ENCODE assay signal across 18 cellular contexts in the genomic region with DNA sequence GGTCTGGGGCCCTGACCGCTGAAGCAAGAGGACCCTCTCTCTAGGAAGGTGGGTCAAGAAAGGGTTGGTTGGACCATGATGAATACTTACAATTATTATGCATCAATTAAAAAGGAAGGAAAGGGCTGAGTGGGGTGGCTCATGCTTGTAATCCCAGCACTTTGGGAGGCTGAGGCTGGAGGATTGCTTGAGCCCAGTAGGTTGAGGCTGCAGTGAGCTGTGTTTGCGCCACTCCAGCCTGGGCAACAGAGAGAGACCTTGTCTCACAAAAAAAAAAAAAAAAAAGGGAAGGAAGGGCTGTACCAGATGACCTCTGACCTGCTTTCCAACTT. TPM values are rescaled to one million over a fixed set of nuclear protein-coding genes. Genes with fewer than 3 reads are reported as not detected.
DNase-seq lines count a peak whose midpoint lies in the region; ATAC-seq and TF ChIP-seq lines count a peak whose summit lies in the region.
"Had no signal": no experiment of that assay in that cellular context is flagged by ENCODE, and none has a peak within 500 bp of the region (broad histone marks: within the 10 kb centered on the region; RNA-seq: fewer than 3 reads in every experiment).

No MANE protein-coding gene starts in this region.

- H3K4me2 ChIP-seq in neuronal stem cell (ENCODE audit: insufficient read depth, low read length, poor library complexity, severe bottlenecking): no peak overlapping the region

- peak overlapping the region; percentile 67 for H2BK5ac ChIP-seq in neuronal stem cell (ENCODE audit: low read length)

- H3K36me3 ChIP-seq in cardiac muscle cell: no peaks in the 10 kb centered on the region
- H3K36me3 ChIP-seq in ascending aorta: no peaks in the 10 kb centered on the region
- no peaks in the 10 kb centered on the region for H3K36me3 ChIP-seq in neuronal stem cell (replicated peaks in 1 of 2; ENCODE audit: control insufficient read depth in 2 of 2, insufficient read depth in 2 of 2, low read length in 2 of 2)
- H3K36me3 ChIP-seq in aorta (ENCODE audit: control insufficient read depth in 1 of 2, insufficient read depth in 2 of 2, low read length in 1 of 2): no peaks in the 10 kb centered on the region

- H2AK5ac ChIP-seq in neuronal stem cell (ENCODE audit: low read depth, low read length): peak overlapping the region; percentile 89

- peaks cover 3% of the 10 kb centered on the region for H3K27me3 ChIP-seq in cardiac muscle cell
- H3K27me3 ChIP-seq in right cardiac atrium (ENCODE audit: control insufficient read depth, insufficient read depth): no peaks in the 10 kb centered on the region
- H3K27me3 ChIP-seq in ascending aorta: no peaks in the 10 kb centered on the region
- peaks cover 0 to 32% (median 22%) of the 10 kb centered on the region in 3 experiments for H3K27me3 ChIP-seq in neuronal stem cell (ENCODE audit: control insufficient read depth in 3 of 3, insufficient read depth in 3 of 3, low read depth in 1 of 3, low read length in 3 of 3)
- no peaks in the 10 kb centered on the region for H3K27me3 ChIP-seq in aorta (ENCODE audit: control insufficient read depth in 1 of 2, insufficient read depth in 2 of 2, low read length in 1 of 2)

- intact Hi-C loops in right cardiac atrium (cut with DNase I): loop anchor here in 2 of 4 donors (5.0 to 10.0 kb wide), 3 partner anchors 179 to 282 kb away; no protein-coding TSS in a partner anchor
- intact Hi-C loops in ascending aorta (cut with DNase I): loop anchor here (5.0 kb wide), 1 partner anchor 282 kb away; no protein-coding TSS in a partner anchor
- intact Hi-C loops in aorta (cut with DNase I): loop anchor here (2.0 kb wide), 1 partner anchor 217 kb away; a partner anchor contains a TSS

- H3K9me3 ChIP-seq in cardiac muscle cell (ENCODE audit: low read depth) (no peaks in the 10 kb centered on the region), right cardiac atrium (ENCODE audit: control insufficient read depth, low read length) (no peaks in the 10 kb centered on the region), ascending aorta (no peaks in the 10 kb centered on the region), neuronal stem cell (replicated peaks in 1 of 2; ENCODE audit: control insufficient read depth in 2 of 2, insufficient read depth in 1 of 2, low read depth in 1 of 2, low read length in 2 of 2) (no peaks in the 10 kb centered on the region), aorta (ENCODE audit: control insufficient read depth, low read length) (no peaks in the 10 kb centered on the region)
- H3K9me3 ChIP-seq: Caco-2 had no signal

- TF ChIP-seq CTCF in cardiac muscle cell (IDR thresholded peaks at IDR 0.05; ENCODE audit: low read depth, low read length): no peak
- TF ChIP-seq CTCF in ascending aorta (IDR thresholded peaks at IDR 0.05): no peak

- no peak overlapping the region for H4K8ac ChIP-seq in neuronal stem cell (ENCODE audit: low read depth, low read length)

- no peak overlapping the region for H3K23ac ChIP-seq in neuronal stem cell (ENCODE audit: low read depth, low read length, poor library complexity)

- no peak overlapping the region for H4K91ac ChIP-seq in neuronal stem cell (ENCODE audit: low read depth, low read length, poor library complexity)

- H3K4me3 ChIP-seq in cardiac muscle cell (no peak overlapping the region), right cardiac atrium (ENCODE audit: low read length) (no peak overlapping the region), ascending aorta (peak overlapping the region in 1 of 2 donors; percentile 34), neuronal stem cell (ENCODE audit: low read length in 2 of 2) (no peak overlapping the region), aorta (ENCODE audit: low read length in 2 of 2) (no peak overlapping the region)
- H3K4me3 ChIP-seq: GM12878 had no signal

- no peak overlapping the region for H3K9ac ChIP-seq in neuronal stem cell (ENCODE audit: low read depth, low read length, poor library complexity)

- H3K27ac ChIP-seq in cardiac muscle cell: peak overlapping the region; percentile 18
- no peak overlapping the region for H3K27ac ChIP-seq in right cardiac atrium (ENCODE audit: low read length)
- H3K27ac ChIP-seq in ascending aorta: peak overlapping the region; percentile 64 to 81
- H3K27ac ChIP-seq in neuronal stem cell (replicated peaks; ENCODE audit: low read length): no peak overlapping the region
- H3K27ac ChIP-seq in aorta (ENCODE audit: low read depth in 1 of 2, low read length in 2 of 2): no peak overlapping the region

- H3K18ac ChIP-seq in neuronal stem cell (ENCODE audit: low read length): peak overlapping the region; percentile 84

- no peak overlapping the region for H3K14ac ChIP-seq in neuronal stem cell (ENCODE audit: low read length)

- H3K4ac ChIP-seq in neuronal stem cell (ENCODE audit: low read length): no peak overlapping the region

- H2BK15ac ChIP-seq in neuronal stem cell (ENCODE audit: low read length): peak overlapping the region; percentile 14

- H3K4me1 ChIP-seq in cardiac muscle cell (ENCODE audit: low read depth): peaks cover 13% of the 10 kb centered on the region
- H3K4me1 ChIP-seq in right cardiac atrium (ENCODE audit: control insufficient read depth, insufficient read depth, low read length): peaks cover 5% of the 10 kb centered on the region
- H3K4me1 ChIP-seq in ascending aorta: peaks cover 12 to 29% of the 10 kb centered on the region in 2 donors
- peaks cover 15 to 16% of the 10 kb centered on the region in 2 donors for H3K4me1 ChIP-seq in neuronal stem cell (ENCODE audit: control insufficient read depth in 2 of 2, insufficient read depth in 1 of 2, low read depth in 1 of 2, low read length in 2 of 2)
- H3K4me1 ChIP-seq in aorta (ENCODE audit: control insufficient read depth in 1 of 2, insufficient read depth in 2 of 2, low read length in 2 of 2): no peaks in the 10 kb centered on the region

- no peaks in the 10 kb centered on the region for H3K79me1 ChIP-seq in neuronal stem cell (ENCODE audit: low read depth, low read length)

- DNase-seq in cardiac muscle cell (ENCODE audit: low read depth in 1 of 2, low spot score in 1 of 2) (no peak), right cardiac atrium (no peak), ascending aorta (ENCODE audit: low spot score in 2 of 2) (no peak), neuronal stem cell (ENCODE audit: low spot score) (no peak), aorta (peak; percentile 22 to 24), DMS153 (lab: John Stamatoyannopoulos, UW) (no peak)
- no peak for DNase-seq in activated CD4-positive, alpha-beta T cell treated with anti-CD3 and anti-CD28 coated beads, Interleukin-2, amount 50 U/mL, for 4 hours
- DNase-seq: Kasumi-1, NCI-H1048, NCI-H1694, NCI-H345, NCI-H526 treated with DMSO at 0.1 percent for 48 hours, OCI-M1, RPMI8226 had no signal

- peak overlapping the region; percentile 87 for H2BK12ac ChIP-seq in neuronal stem cell (ENCODE audit: low read length)

- peak overlapping the region; percentile 77 for H2AFZ ChIP-seq in neuronal stem cell (ENCODE audit: low read length)

- peak overlapping the region; percentile 73 for H2BK120ac ChIP-seq in neuronal stem cell (ENCODE audit: low read depth, low read length)

- ATAC-seq in right cardiac atrium (no peak), aorta (ENCODE audit: low FRiP score) (no peak), HG02610 (IDR thresholded peaks at IDR 0.05; ENCODE audit: unreplicated experiment) (no peak)
- ATAC-seq: GM12878 had no signal

- 92% methylated on average over 2 of the region's 2 CpGs for WGBS in right cardiac atrium
- WGBS in neuronal stem cell (ENCODE audit: extremely low coverage in 2 of 2, insufficient read length in 2 of 2, insufficient replicate concordance in 1 of 2), 2 donors: no CpG with 5 or more reads among the region's 2 CpGs
- WGBS in aorta, 2 donors: 83 to 90% methylated on average over 2 of the region's 2 CpGs

RNA-seq across cellular contexts. Expression of a gene that starts 0.4 kb away (rescaled TPM):
- total RNA-seq in cardiac muscle cell: 3.5 and 11.0 TPM in 2 replicates
- 4.0 and 7.0 TPM in 2 replicates for polyA plus RNA-seq in cardiac muscle cell
- 1 to 10 TPM; 4.6 to 8.3 (median 4.8) TPM for total RNA-seq in right cardiac atrium
- polyA plus RNA-seq in right cardiac atrium: 7.8 TPM
- total RNA-seq in ascending aorta: 1.7 TPM
- polyA plus RNA-seq in neuronal stem cell (2013, experiment 1 of 2): 0.20 TPM
- 0.17 TPM for polyA plus RNA-seq in neuronal stem cell (2013, experiment 2 of 2)
- total RNA-seq in aorta: 10 to 100 TPM in 1 of 2 donors, 1 to 10 TPM in 1; 2.3 to 17.6 TPM
- 1 to 10 TPM; 1.4 to 7.9 TPM for polyA plus RNA-seq in aorta
- total RNA-seq: A673, Caco-2, GM12878 had no signal

RNA-seq across cellular contexts. Expression of a gene that starts 16.4 kb away (rescaled TPM):
- total RNA-seq in cardiac muscle cell (101 and 151 TPM in 2 replicates), right cardiac atrium (10 to 100 TPM; 54.8 to 73.0 (median 59.5) TPM), ascending aorta (126 TPM), aorta (10 to 100 TPM; 64.4 to 78.6 TPM)
- polyA plus RNA-seq in cardiac muscle cell (105 and 141 TPM in 2 replicates), right cardiac atrium (27.7 TPM), aorta (10 to 100 TPM; 17.8 to 37.7 TPM)
- 49.4 TPM for polyA plus RNA-seq in neuronal stem cell (2013, experiment 1 of 2)
- polyA plus RNA-seq in neuronal stem cell (2013, experiment 2 of 2): 48.1 TPM

RNA-seq across cellular contexts. Expression of a gene that starts 31.9 kb away (rescaled TPM):
- total RNA-seq in cardiac muscle cell (4.2 and 21.1 TPM in 2 replicates), right cardiac atrium (1 to 10 TPM in 3 of 4 donors, under 1 TPM in 1; 0.08 to 1.4 (median 1.1) TPM), ascending aorta (not detected), aorta (1 to 10 TPM in 1 of 2 donors, under 1 TPM in 1; 0.16 to 1.7 TPM)
- polyA plus RNA-seq in cardiac muscle cell (4.1 and 22.2 TPM in 2 replicates), right cardiac atrium (0.25 TPM), aorta (under 1 TPM in 1 of 2 donors, not detected in 1; 0.05 TPM)
- polyA plus RNA-seq in neuronal stem cell (2013, experiment 1 of 2): 32.8 TPM
- 32.5 TPM for polyA plus RNA-seq in neuronal stem cell (2013, experiment 2 of 2)

RNA-seq across cellular contexts. Expression of a gene that starts 52.4 kb away (rescaled TPM):
- total RNA-seq in cardiac muscle cell (24.6 and 25.2 TPM in 2 replicates), right cardiac atrium (1 to 10 TPM in 3 of 4 donors, under 1 TPM in 1; 0.81 to 1.7 (median 1.6) TPM), ascending aorta (not detected), aorta (1 to 10 TPM in 1 of 2 donors, not detected in 1; 1.3 TPM)
- polyA plus RNA-seq in cardiac muscle cell (38.6 and 44.0 TPM in 2 replicates), right cardiac atrium (2.0 TPM), aorta (not detected)
- 8.7 TPM for polyA plus RNA-seq in neuronal stem cell (2013, experiment 1 of 2)
- 8.7 TPM for polyA plus RNA-seq in neuronal stem cell (2013, experiment 2 of 2)
- total RNA-seq: GM12878 had no signal
- polyA plus RNA-seq: GM12878 had no signal

Comparison
In these comparisons a context has a peak if more than half of its experiments do, and no peak if none do; other contexts are left out.
1. H3K27ac ChIP-seq: peak in cardiac muscle cell (single experiment) and ascending aorta (2 of 2); none in right cardiac atrium (single experiment), neuronal stem cell (single experiment) and aorta (0 of 2).
2. DNase-seq: peak in aorta (2 of 2); none in cardiac muscle cell (0 of 2), right cardiac atrium (0 of 3), ascending aorta (0 of 2), neuronal stem cell (single experiment), DMS153 (single experiment) and activated CD4-positive, alpha-beta T cell treated with anti-CD3 and anti-CD28 coated beads, Interleukin-2, amount 50 U/mL, for 4 hours (0 of 2).